Comparison of ENCODE assay signal across 8 cellular contexts in the genomic region with DNA sequence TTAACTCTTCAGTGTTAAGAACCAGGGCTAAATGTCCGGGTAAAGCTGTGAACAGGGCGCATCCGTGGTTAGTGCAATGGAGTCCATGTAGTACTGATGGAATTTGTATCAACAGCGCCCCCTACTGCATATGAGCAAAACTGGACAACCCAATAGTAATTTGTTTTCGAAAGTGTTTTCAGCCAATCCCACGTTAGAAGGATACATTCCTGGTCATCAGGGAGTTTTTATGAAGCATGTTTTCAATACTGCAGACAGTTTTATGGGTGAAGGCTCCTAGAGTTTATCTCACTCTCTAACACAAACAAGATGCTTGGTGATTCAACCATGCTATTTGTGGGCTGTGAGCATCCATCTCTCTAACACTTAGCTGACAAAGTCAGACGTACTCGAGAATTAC. TPM values are rescaled to one million over a fixed set of nuclear protein-coding genes. Genes with fewer than 3 reads are reported as not detected.
DNase-seq lines count a peak whose midpoint lies in the region; ATAC-seq and TF ChIP-seq lines count a peak whose summit lies in the region.

No MANE protein-coding gene starts in this region.

- no peak overlapping the region for H3K27ac Mint-ChIP-seq in T-helper 17 cell

- TF ChIP-seq CTCF in epithelial cell of proximal tubule (conservative IDR thresholded peaks at IDR 0.05; ENCODE audit: low read depth, low read length) (peak; percentile 77), spleen (IDR thresholded peaks at IDR 0.05 in 8 of 11, conservative IDR thresholded peaks at IDR 0.05 in 3 of 11) (peak in 9 of 11 experiments; percentile 24 to 68 (median 59))

- H3K9me3 ChIP-seq in T-helper 17 cell (ENCODE audit: control insufficient read depth, low read length, poor library complexity, severe bottlenecking), result no peaks in the 10 kb centered on the region
- no peaks in the 10 kb centered on the region for H3K9me3 ChIP-seq in spleen

- H3K4me1 Mint-ChIP-seq in T-helper 17 cell, result no peaks in the 10 kb centered on the region

- no peak overlapping the region for H3K27ac ChIP-seq in spleen

- no peaks in the 10 kb centered on the region for H3K36me3 ChIP-seq in spleen

- peaks cover 0 to 49% (median 10%) of the 10 kb centered on the region in 7 donors for H3K27me3 ChIP-seq in spleen (replicated peaks in 1 of 7)

- intact Hi-C loops in spleen (cut with DNase I; ENCODE audit: low total_unique reads), result loop anchor here (10.0 kb wide), 1 partner anchor 87 kb away; no protein-coding TSS in a partner anchor

- ATAC-seq in HG02610 (IDR thresholded peaks at IDR 0.05; ENCODE audit: unreplicated experiment), result peak; percentile 45
- peak; percentile 73 for ATAC-seq in T-helper 17 cell
- ATAC-seq in GM21360 (IDR thresholded peaks at IDR 0.05; ENCODE audit: unreplicated experiment), result no peak
- ATAC-seq in HG02588 (IDR thresholded peaks at IDR 0.05; ENCODE audit: unreplicated experiment), result no peak

- H3K36me3 Mint-ChIP-seq in T-helper 17 cell (ENCODE audit: low read depth), result no peaks in the 10 kb centered on the region

- DNase-seq in EH (ENCODE audit: low read depth), result peak; percentile 76
- peak in 1 of 3 donors; percentile 8 for DNase-seq in T-helper 17 cell
- peak; percentile 82 for DNase-seq in epithelial cell of proximal tubule (ENCODE audit: low read depth)
- DNase-seq in spleen, result no peak
- no peak for DNase-seq in SK-N-DZ (ENCODE audit: low spot score)

- no peaks in the 10 kb centered on the region for H3K4me1 ChIP-seq in spleen

- H3K4me3 Mint-ChIP-seq in T-helper 17 cell, result no peak overlapping the region

- H3K4me3 ChIP-seq in epithelial cell of proximal tubule (ENCODE audit: low read depth, low read length) (no peak overlapping the region), spleen (no peak overlapping the region)

- peaks cover 69% of the 10 kb centered on the region for H3K27me3 Mint-ChIP-seq in T-helper 17 cell

- 35 to 53% (median 40%) methylated on average over 8 of the region's 8 CpGs for WGBS in spleen, 5 donors

- TF ChIP-seq POLR2A in spleen (IDR thresholded peaks at IDR 0.05), result no peak

RNA-seq across cellular contexts. Expression of gene HNF1B, which starts 46.6 kb away (rescaled TPM):
- total RNA-seq in T-helper 17 cell (not detected), epithelial cell of proximal tubule (21.9 and 29.8 TPM in 2 replicates), spleen (not detected)
- polyA plus RNA-seq in spleen, result under 1 TPM; 0.06 to 0.12 (median 0.07) TPM
- polyA plus RNA-seq in SK-N-DZ (2014; cell fraction: cytosol; rRNA removed), result not detected in 2 replicates
- not detected in 2 replicates for polyA plus RNA-seq in SK-N-DZ (2014; cell fraction: nucleus; rRNA removed)

Comparison
In these comparisons a context has a peak if more than half of its experiments do, and no peak if none do; other contexts are left out.
1. DNase-seq: peak in EH (single experiment) and epithelial cell of proximal tubule (single experiment); none in spleen (single experiment) and SK-N-DZ (single experiment).
2. ATAC-seq: peak in HG02610 (single experiment) and T-helper 17 cell (single experiment); none in GM21360 (single experiment) and HG02588 (single experiment).
3. RNA of gene HNF1B, which starts 46.6 kb away (total RNA-seq): 21.9 to 29.8 TPM in epithelial cell of proximal tubule; not detected in T-helper 17 cell and not detected in spleen; every median in the first group is over 10 times any median in the second.